1 cellular context compared by ENCODE assay signal in genomic region chr1:204350265-204350664, GRCh38.
TF ChIP-seq lines count a peak whose summit lies in the region.

No MANE protein-coding gene starts in this region.

TF ChIP-seq in GM23338, 12 proteins besides CTCF, POLR2A, EP300 and RAD21 (continued from another document):
- TF ChIP-seq REST (IDR thresholded peaks at IDR 0.05; ENCODE audit: unreplicated experiment) (no peak), ZNF462 (CRISPR knock-in tag; IDR thresholded peaks at IDR 0.05) (no peak), ETS1 (IDR thresholded peaks at IDR 0.05) (no peak), ZNF331 (CRISPR knock-in tag; IDR thresholded peaks at IDR 0.05; ENCODE audit: low read depth) (no peak), JUNB (IDR thresholded peaks at IDR 0.05; ENCODE audit: unreplicated experiment) (no peak), STAT1 (IDR thresholded peaks at IDR 0.05; ENCODE audit: unreplicated experiment) (no peak), NANOG (IDR thresholded peaks at IDR 0.05; ENCODE audit: borderline replicate concordance) (no peak)
